Comparison of ENCODE assay signal across 24 cellular contexts in genomic region chr7:17432793-17433192, GRCh38.
"Had no signal": no experiment of that assay in that cellular context is flagged by ENCODE, and none has a peak within 500 bp of the region (broad histone marks: within the 10 kb centered on the region; RNA-seq: fewer than 3 reads in every experiment).

No MANE protein-coding gene starts in this region.

- ATAC-seq: mucosa of descending colon; naive thymus-derived CD4-positive, alpha-beta T cell; natural killer cell treated with Interleukin-12 subunit alpha and Interleukin-12 subunit beta and Interleukin-15 and Interleukin-18, amount 100 ng/mL, for 72 hours; stimulated activated memory B cell treated with anti-CD40 and anti-IgM and Interleukin-4, amounts not matched to agents 10 μg/mL and 1 μg/mL and 100 μg/mL, for 72 hours; stimulated activated naive CD8-positive, alpha-beta T cell treated with anti-CD3 and anti-CD28 coated beads, Interleukin-15, amount 100 ng/mL, for 72 hours had no signal

- H3K36me3 ChIP-seq: left ventricle myocardium inferior, ovary, right atrium auricular region, sigmoid colon, tibial nerve, uterus had no signal

- H3K27me3 ChIP-seq: ovary, right atrium auricular region, sigmoid colon, tibial nerve, uterus had no signal

- H3K9me3 ChIP-seq: ovary had no signal

- H3K27ac ChIP-seq: left ventricle myocardium inferior, ovary, right atrium auricular region, sigmoid colon, tibial nerve, uterus had no signal

- H3K4me1 Mint-ChIP-seq: naive thymus-derived CD4-positive, alpha-beta T cell; stimulated activated memory B cell treated with anti-CD40 and anti-IgM and Interleukin-4, amounts not matched to agents 10 μg/mL and 1 μg/mL and 100 μg/mL, for 72 hours; stimulated activated naive CD8-positive, alpha-beta T cell treated with anti-CD3 and anti-CD28 coated beads, Interleukin-15, amount 100 ng/mL, for 72 hours had no signal

- H3K4me3 Mint-ChIP-seq: naive thymus-derived CD4-positive, alpha-beta T cell; natural killer cell treated with Interleukin-12 subunit alpha and Interleukin-12 subunit beta and Interleukin-15 and Interleukin-18, amount 100 ng/mL, for 72 hours; stimulated activated memory B cell treated with anti-CD40 and anti-IgM and Interleukin-4, amounts not matched to agents 10 μg/mL and 1 μg/mL and 100 μg/mL, for 72 hours; stimulated activated naive CD8-positive, alpha-beta T cell treated with anti-CD3 and anti-CD28 coated beads, Interleukin-15, amount 100 ng/mL, for 72 hours; type B pancreatic cell had no signal

- H3K4me1 ChIP-seq: left ventricle myocardium inferior, right atrium auricular region, sigmoid colon, uterus had no signal

- H3K27ac Mint-ChIP-seq: naive thymus-derived CD4-positive, alpha-beta T cell; natural killer cell treated with Interleukin-12 subunit alpha and Interleukin-12 subunit beta and Interleukin-15 and Interleukin-18, amount 100 ng/mL, for 72 hours; progenitor cell of endocrine pancreas; stimulated activated memory B cell treated with anti-CD40 and anti-IgM and Interleukin-4, amounts not matched to agents 10 μg/mL and 1 μg/mL and 100 μg/mL, for 72 hours; stimulated activated naive CD8-positive, alpha-beta T cell treated with anti-CD3 and anti-CD28 coated beads, Interleukin-15, amount 100 ng/mL, for 72 hours; type B pancreatic cell had no signal

- H3K27me3 Mint-ChIP-seq: progenitor cell of endocrine pancreas; stimulated activated memory B cell treated with anti-CD40 and anti-IgM and Interleukin-4, amounts not matched to agents 10 μg/mL and 1 μg/mL and 100 μg/mL, for 72 hours; type B pancreatic cell had no signal

- DNase-seq: hippocampal formation; kidney; left ventricle myocardium inferior; midbrain; mucosa of descending colon; naive thymus-derived CD4-positive, alpha-beta T cell; ovary; sigmoid colon; small intestine; stimulated activated CD4-positive, alpha-beta T cell treated with anti-CD3 and anti-CD28 coated beads, Interleukin-1b, Interleukin-23, amount 100 ng/mL, for 48 hours; stimulated activated CD4-positive, alpha-beta T cell treated with anti-CD3 and anti-CD28 coated beads, Interleukin-2, amount 100 ng/mL, for 48 hours; stimulated activated CD4-positive, alpha-beta T cell treated with anti-CD3 and anti-CD28 coated beads, Interleukin-4, amount 100 ng/mL, for 4 hours; stimulated activated CD8-positive, alpha-beta memory T cell treated with anti-CD3 and anti-CD28 coated beads, Interleukin-4, amount 100 ng/mL, for 48 hours; stimulated activated naive CD4-positive, alpha-beta T cell treated with Interleukin-2 at 50 U/mL for 16 hours; stimulated activated naive CD8-positive, alpha-beta T cell treated with anti-CD3 and anti-CD28 coated beads, Interleukin-15, amount 100 ng/mL, for 72 hours; substantia nigra; uterus had no signal

- H3K4me3 ChIP-seq: left ventricle myocardium inferior, lung, mucosa of descending colon, ovary, right atrium auricular region, sigmoid colon, tibial nerve, uterus had no signal

- H3K36me3 Mint-ChIP-seq: stimulated activated memory B cell treated with anti-CD40 and anti-IgM and Interleukin-4, amounts not matched to agents 10 μg/mL and 1 μg/mL and 100 μg/mL, for 72 hours; type B pancreatic cell had no signal
